ENCODE assay signal across 8 cellular contexts in genomic region chr22:40193429-40194421, GRCh38. TPM values are rescaled to one million over a fixed set of nuclear protein-coding genes. Genes with fewer than 3 reads are reported as not detected.
DNase-seq lines count a peak whose midpoint lies in the region; ATAC-seq and TF ChIP-seq lines count a peak whose summit lies in the region.

No MANE protein-coding gene starts in this region.

- H3K4me3 Mint-ChIP-seq in HFFc6: no peak overlapping the region

- DNase-seq in AG09309 (ENCODE audit: low read depth) (no peak), HFFc6 (no peak), amniotic epithelial cell (ENCODE audit: low read depth) (peak; percentile 57), left lung (no peak), NCI-H187 treated with DMSO at 0.1 percent for 48 hours (lab: John Stamatoyannopoulos, UW) (no peak)
- no peak for DNase-seq in stimulated activated CD4-positive, alpha-beta T cell treated with anti-CD3 and anti-CD28 coated beads, Interleukin-12 subunit alpha, Interleukin-12 subunit beta, amount 100 ng/mL, for 4 hours

- H3K27me3 Mint-ChIP-seq in HFFc6 (ENCODE audit: insufficient read depth): no peaks in the 10 kb centered on the region

- peak; percentile 19 for TF ChIP-seq CTCF in AG09309 (IDR thresholded peaks at IDR 0.05; ENCODE audit: control insufficient read depth, insufficient read depth, low read depth, low read length, missing control alignments)
- peak; percentile 71 for TF ChIP-seq CTCF in HFFc6 (IDR thresholded peaks at IDR 0.05)
- peak in 1 of 2 donors; percentile 12 for TF ChIP-seq CTCF in left lung (IDR thresholded peaks at IDR 0.05)

- H3K36me3 ChIP-seq in left lung: no peaks in the 10 kb centered on the region

- H3K9me3 Mint-ChIP-seq in HFFc6: no peaks in the 10 kb centered on the region

- no peaks in the 10 kb centered on the region for H3K27me3 ChIP-seq in left lung

- H3K27ac ChIP-seq in left lung: peak overlapping the region in 1 of 2 donors; percentile 35

- no peak overlapping the region for H3K27ac Mint-ChIP-seq in HFFc6

- no peaks in the 10 kb centered on the region for H3K9me3 ChIP-seq in left lung

- ATAC-seq in left lung (peak; percentile 46), HG03095 (IDR thresholded peaks at IDR 0.05; ENCODE audit: unreplicated experiment) (no peak), HG03378 (IDR thresholded peaks at IDR 0.05; ENCODE audit: unreplicated experiment) (no peak)

- H3K4me3 ChIP-seq in AG09309 (ENCODE audit: control insufficient read depth, low read depth, low read length) (no peak overlapping the region), left lung (no peak overlapping the region)

- peaks cover 12 to 54% of the 10 kb centered on the region in 2 donors for H3K4me1 ChIP-seq in left lung

- peaks cover 10% of the 10 kb centered on the region for H3K36me3 Mint-ChIP-seq in HFFc6 (ENCODE audit: low read depth)

- peaks cover 72% of the 10 kb centered on the region for H3K4me1 Mint-ChIP-seq in HFFc6 (ENCODE audit: low read depth)

- intact Hi-C loops in left lung (cut with DNase I): no loop called here

RNA-seq across cellular contexts. Expression of gene TNRC6B, which starts 16.0 kb away (rescaled TPM):
- 10 to 100 TPM; 30.8 to 36.3 (median 34.3) TPM for total RNA-seq in HFFc6 (2021; fragmentation: NEBNext Ultra II Directional; extraction: Animal tissue kit (Norgen Biotek cat#: 25700))
- 10 to 100 TPM; 40.3 to 40.7 TPM for total RNA-seq in left lung
